ENCODE assay signal across 17 cellular contexts in the genomic region with DNA sequence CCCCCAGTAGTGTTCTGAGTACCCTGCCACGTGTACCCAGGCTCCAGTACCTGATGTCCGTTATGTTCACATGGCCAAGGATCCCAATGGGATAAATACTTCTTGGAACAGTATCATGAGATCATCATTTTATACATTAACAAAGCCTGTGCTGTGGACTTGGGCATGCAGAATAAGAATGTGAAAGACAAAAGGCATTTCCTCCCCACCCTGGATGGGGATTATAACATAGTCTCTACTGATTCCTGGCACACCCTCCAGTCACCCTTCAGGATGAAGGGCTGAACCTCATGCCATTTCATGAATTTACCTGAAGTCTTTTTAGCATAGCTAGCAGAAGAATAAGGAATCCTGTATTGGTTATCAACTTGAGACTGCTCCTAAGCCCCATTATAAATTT. TPM values are rescaled to one million over a fixed set of nuclear protein-coding genes. Genes with fewer than 3 reads are reported as not detected.
DNase-seq lines count a peak whose midpoint lies in the region; ATAC-seq and TF ChIP-seq lines count a peak whose summit lies in the region.
"Had no signal": no experiment of that assay in that cellular context is flagged by ENCODE, and none has a peak within 500 bp of the region (broad histone marks: within the 10 kb centered on the region; RNA-seq: fewer than 3 reads in every experiment).

No MANE protein-coding gene starts in this region.

- CTCF ChIA-PET in RWPE1 (lab: Yijun Ruan, JAX): interaction anchor here (5.5 kb wide), 1 partner anchor 211 kb away, joined by 46 read pairs; no protein-coding TSS in a partner anchor
- CTCF ChIA-PET in CD4-positive, alpha-beta memory T cell (lab: Charles Lee; ENCODE audit: partially characterized antibody): interaction anchor here (1.5 kb wide), 1 partner anchor 209 kb away, joined by 4 read pairs; no protein-coding TSS in a partner anchor

- H3K4me3 Mint-ChIP-seq in CD4-positive, alpha-beta memory T cell: no peak overlapping the region
- H3K4me3 Mint-ChIP-seq: activated CD4-positive, alpha-beta T cell treated with anti-CD3 and anti-CD28 coated beads, Interleukin-2, amount 10 ng/mL, durations not matched to agents 7 days and 5 days had no signal

- peak overlapping the region; percentile 93 for H3K4me3 ChIP-seq in fibroblast of pulmonary artery (replicated peaks; ENCODE audit: low read depth, low read length)
- peak overlapping the region; percentile 86 for H3K4me3 ChIP-seq in psoas muscle
- H3K4me3 ChIP-seq in CD4-positive, alpha-beta memory T cell (ENCODE audit: low read length in 2 of 2): no peak overlapping the region
- H3K4me3 ChIP-seq: cardiac muscle cell had no signal

- H3K9me3 Mint-ChIP-seq in CD4-positive, alpha-beta memory T cell: no peaks in the 10 kb centered on the region
- H3K9me3 Mint-ChIP-seq: activated CD4-positive, alpha-beta T cell treated with anti-CD3 and anti-CD28 coated beads, Interleukin-2, amount 10 ng/mL, durations not matched to agents 7 days and 5 days; activated naive CD4-positive, alpha-beta T cell treated with anti-CD3 and anti-CD28 coated beads, Interleukin-2, amount 50 U/mL, for 72 hours had no signal

- POLR2A ChIA-PET in RWPE1 (lab: Yijun Ruan, JAX; ENCODE audit: low non-redundant PET): no interaction called here
- POLR2A ChIA-PET in CD4-positive, alpha-beta memory T cell (lab: Charles Lee; ENCODE audit: partially characterized antibody): no interaction called here

- H3K27me3 ChIP-seq in psoas muscle (ENCODE audit: insufficient read depth in 3 of 3, low read length in 2 of 3): peaks cover 0 to 35% (median 0%) of the 10 kb centered on the region in 3 donors
- no peaks in the 10 kb centered on the region for H3K27me3 ChIP-seq in CD4-positive, alpha-beta memory T cell (ENCODE audit: insufficient read depth, low read length)
- H3K27me3 ChIP-seq: cardiac muscle cell had no signal

- H3K36me3 ChIP-seq in psoas muscle (ENCODE audit: insufficient read depth in 1 of 2, low read depth in 1 of 2): no peaks in the 10 kb centered on the region
- no peaks in the 10 kb centered on the region for H3K36me3 ChIP-seq in CD4-positive, alpha-beta memory T cell (ENCODE audit: insufficient read depth, low read length)
- H3K36me3 ChIP-seq: cardiac muscle cell had no signal

- 78 to 81% (median 78%) methylated on average over 2 of the region's 2 CpGs for WGBS in psoas muscle, 3 donors

- no peaks in the 10 kb centered on the region for H3K9me3 ChIP-seq in psoas muscle
- no peaks in the 10 kb centered on the region for H3K9me3 ChIP-seq in CD4-positive, alpha-beta memory T cell (ENCODE audit: control insufficient read depth in 1 of 2, low read length in 2 of 2)

- ATAC-seq in psoas muscle: no peak
- ATAC-seq in HG03457 (IDR thresholded peaks at IDR 0.05; ENCODE audit: unreplicated experiment): no peak
- no peak for ATAC-seq in GM21528 (IDR thresholded peaks at IDR 0.05; ENCODE audit: low FRiP score, unreplicated experiment)
- ATAC-seq: activated naive CD4-positive, alpha-beta T cell treated with anti-CD3 and anti-CD28 coated beads, Interleukin-2, amount 50 U/mL, for 72 hours; right cardiac atrium had no signal

- no peaks in the 10 kb centered on the region for H3K36me3 Mint-ChIP-seq in CD4-positive, alpha-beta memory T cell

- TF ChIP-seq CTCF in RWPE1 (conservative IDR thresholded peaks at IDR 0.05; ENCODE audit: low read depth) (no peak), fibroblast of pulmonary artery (IDR thresholded peaks at IDR 0.05; ENCODE audit: low read length, missing control alignments) (no peak), psoas muscle (IDR thresholded peaks at IDR 0.05) (no peak)

- peaks cover 3 to 12% (median 7%) of the 10 kb centered on the region in 4 donors for H3K4me1 Mint-ChIP-seq in CD4-positive, alpha-beta memory T cell

- intact Hi-C loops in psoas muscle (cut with DNase I): loop anchor here in 1 of 2 donors (5.0 kb wide), 1 partner anchor 460 kb away; no protein-coding TSS in a partner anchor
- intact Hi-C loops in CD4-positive, alpha-beta memory T cell (cut with micrococcal nuclease): no loop called here

- DNase-seq in Daoy (ENCODE audit: low read depth) (peak; percentile 18), RWPE1 (ENCODE audit: low spot score) (peak; percentile 15), fibroblast of pulmonary artery (ENCODE audit: low read depth) (peak; percentile 54), psoas muscle (no peak), inferior parietal cortex (ENCODE audit: extremely low spot score) (no peak)
- no peak for DNase-seq in CD4-positive, alpha-beta memory T cell
- DNase-seq: activated CD4-positive, alpha-beta T cell treated with anti-CD3 and anti-CD28 coated beads, Interleukin-2, amount 10 ng/mL, durations not matched to agents 7 days and 5 days; mesenchymal stem cell; NCI-H2081; NCI-H69; right cardiac atrium; stimulated activated CD4-positive, alpha-beta T cell treated with anti-CD3 and anti-CD28 coated beads, Interleukin-1b, Interleukin-23, amount 100 ng/mL, for 48 hours had no signal

- H3K27ac ChIP-seq in RWPE1 (peak overlapping the region; percentile 66), psoas muscle (no peak overlapping the region)
- H3K27ac ChIP-seq in CD4-positive, alpha-beta memory T cell (ENCODE audit: low read depth, low read length): no peak overlapping the region
- H3K27ac ChIP-seq: cardiac muscle cell had no signal

- H3K27me3 Mint-ChIP-seq in CD4-positive, alpha-beta memory T cell: peaks cover 29 to 54% of the 10 kb centered on the region in 2 donors

- no peak overlapping the region for H3K27ac Mint-ChIP-seq in CD4-positive, alpha-beta memory T cell
- H3K27ac Mint-ChIP-seq: activated CD4-positive, alpha-beta T cell treated with anti-CD3 and anti-CD28 coated beads, Interleukin-2, amount 10 ng/mL, durations not matched to agents 7 days and 5 days; activated naive CD4-positive, alpha-beta T cell treated with anti-CD3 and anti-CD28 coated beads, Interleukin-2, amount 50 U/mL, for 72 hours; B cell had no signal

- peaks cover 3% of the 10 kb centered on the region for H3K4me1 ChIP-seq in psoas muscle
- H3K4me1 ChIP-seq in CD4-positive, alpha-beta memory T cell (ENCODE audit: insufficient read depth, low read length): peaks cover 12% of the 10 kb centered on the region

RNA-seq across cellular contexts. Expression of a gene that starts 2.8 kb away (rescaled TPM):
- total RNA-seq in Daoy (2014; rRNA removed; shearing (Covaris generic)): 38.7 and 39.3 TPM in 2 replicates
- total RNA-seq in psoas muscle: 10 to 100 TPM in 2 of 4 donors, 1 to 10 TPM in 2; 4.3 to 22.3 (median 8.9) TPM
- 1 to 10 TPM; 2.7 to 7.3 (median 3.0) TPM for polyA plus RNA-seq in psoas muscle
- total RNA-seq in CD4-positive, alpha-beta memory T cell: under 1 TPM; 0.19 to 0.23 TPM
- not detected for polyA plus RNA-seq in CD4-positive, alpha-beta memory T cell

Comparison
In these comparisons a context has a peak if more than half of its experiments do, and no peak if none do; other contexts are left out.
1. DNase-seq: peak in Daoy (single experiment), RWPE1 (single experiment) and fibroblast of pulmonary artery (single experiment); none in psoas muscle (0 of 2), CD4-positive, alpha-beta memory T cell (0 of 5) and inferior parietal cortex (single experiment).
2. H3K4me3 ChIP-seq: peak in fibroblast of pulmonary artery (single experiment) and psoas muscle (single experiment); none in CD4-positive, alpha-beta memory T cell (0 of 2).
3. RNA of a gene that starts 2.8 kb away (total RNA-seq): 38.7 to 39.3 TPM in Daoy and 4.3 to 22.3 TPM in psoas muscle; 0.19 to 0.23 TPM in CD4-positive, alpha-beta memory T cell; every median in the first group is over 4 times any median in the second.